ENCODE assay signal across 17 cellular contexts in genomic region chr20:49395183-49395582, GRCh38.
DNase-seq lines count a peak whose midpoint lies in the region; ATAC-seq, FAIRE-seq and TF ChIP-seq lines count a peak whose summit lies in the region.
"Had no signal": no experiment of that assay in that cellular context is flagged by ENCODE, and none has a peak within 500 bp of the region (broad histone marks: within the 10 kb centered on the region; RNA-seq: fewer than 3 reads in every experiment).

No MANE protein-coding gene starts in this region.

- peak; percentile 34 for FAIRE-seq in pancreas (lab: Jason Lieb, UNC)
- FAIRE-seq: endometrium had no signal

- no peaks in the 10 kb centered on the region for H3K4me1 Mint-ChIP-seq in activated T-helper 17 cell treated with anti-CD3 and anti-CD28 coated beads, Interleukin-2, amount 50 U/mL, for 72 hours
- H3K4me1 Mint-ChIP-seq: nephron progenitor cell had no signal

- H3K9me3 Mint-ChIP-seq in activated T-helper 17 cell treated with anti-CD3 and anti-CD28 coated beads, Interleukin-2, amount 50 U/mL, for 72 hours = no peaks in the 10 kb centered on the region
- H3K9me3 Mint-ChIP-seq: nephron progenitor cell had no signal

- H3K4me3 ChIP-seq in esophagus (ENCODE audit: low read depth in 1 of 2, low read length in 2 of 2) = no peak overlapping the region
- H3K4me3 ChIP-seq in pancreas = no peak overlapping the region
- H3K4me3 ChIP-seq: thyroid gland had no signal

- H3K27ac Mint-ChIP-seq in activated T-helper 17 cell treated with anti-CD3 and anti-CD28 coated beads, Interleukin-2, amount 50 U/mL, for 72 hours = no peak overlapping the region
- H3K27ac Mint-ChIP-seq: activated naive CD8-positive, alpha-beta T cell; nephron progenitor cell had no signal

- H3K9me3 ChIP-seq in esophagus (ENCODE audit: control insufficient read depth in 2 of 2, insufficient read depth in 1 of 2, low read depth in 1 of 2, low read length in 1 of 2) = no peaks in the 10 kb centered on the region
- H3K9me3 ChIP-seq in pancreas = no peaks in the 10 kb centered on the region
- H3K9me3 ChIP-seq: thyroid gland had no signal

- ATAC-seq in pancreas (peak in 1 of 4 donors; percentile 58), GM18907 (IDR thresholded peaks at IDR 0.05; ENCODE audit: unreplicated experiment) (no peak), GM18861 (IDR thresholded peaks at IDR 0.05; ENCODE audit: unreplicated experiment) (no peak)
- no peak for ATAC-seq in activated T-helper 17 cell treated with anti-CD3 and anti-CD28 coated beads, Interleukin-2, amount 50 U/mL, for 72 hours (replicated peaks)
- ATAC-seq: Panc1 had no signal

- H3K36me3 ChIP-seq in esophagus (ENCODE audit: control insufficient read depth in 2 of 2, insufficient read depth in 2 of 2, low read length in 1 of 2) (no peaks in the 10 kb centered on the region), pancreas (no peaks in the 10 kb centered on the region)
- H3K36me3 ChIP-seq: thyroid gland had no signal

- H3K27ac ChIP-seq in esophagus (ENCODE audit: low read depth in 2 of 2, low read length in 1 of 2) (peak overlapping the region; percentile 40 to 68), pancreas (no peak overlapping the region)
- H3K27ac ChIP-seq: C4-2B, thyroid gland had no signal

- no peak for TF ChIP-seq CTCF in pancreas (IDR thresholded peaks at IDR 0.05)

- H3K4me1 ChIP-seq in esophagus (ENCODE audit: control insufficient read depth in 2 of 2, insufficient read depth in 2 of 2, low read length in 1 of 2) (peaks cover 0 to 6% of the 10 kb centered on the region in 2 donors), pancreas (no peaks in the 10 kb centered on the region)
- H3K4me1 ChIP-seq: thyroid gland had no signal

- intact Hi-C loops in pancreas (cut with DNase I) = no loop called here

- H3K36me3 Mint-ChIP-seq in activated T-helper 17 cell treated with anti-CD3 and anti-CD28 coated beads, Interleukin-2, amount 50 U/mL, for 72 hours (ENCODE audit: low read depth) = no peaks in the 10 kb centered on the region
- H3K36me3 Mint-ChIP-seq: activated naive CD8-positive, alpha-beta T cell had no signal

- DNase-seq in SK-N-DZ (ENCODE audit: low spot score) (peak; percentile 62), pancreas (no peak), ureter (ENCODE audit: low spot score) (peak; percentile 73)
- DNase-seq: activated T-cell treated with anti-CD3 and anti-CD28 coated beads, Interleukin-2, amount 50 U/mL, for 1 hour; central memory CD4-positive, alpha-beta T cell; DMS53; nephron progenitor cell; stimulated activated CD4-positive, alpha-beta T cell treated with anti-CD3 and anti-CD28 coated beads, Interleukin-2, amount 100 ng/mL, for 48 hours had no signal

- H3K27me3 ChIP-seq in esophagus (ENCODE audit: control insufficient read depth in 1 of 2, insufficient read depth in 2 of 2, low read length in 2 of 2) (no peaks in the 10 kb centered on the region), pancreas (no peaks in the 10 kb centered on the region)
- H3K27me3 ChIP-seq: thyroid gland had no signal

- peaks cover 32% of the 10 kb centered on the region for H3K27me3 Mint-ChIP-seq in activated T-helper 17 cell treated with anti-CD3 and anti-CD28 coated beads, Interleukin-2, amount 50 U/mL, for 72 hours

- 56 to 64% methylated on average over 14 of the region's 14 CpGs for WGBS in esophagus, 2 donors
- 54 to 64% methylated on average over 14 of the region's 14 CpGs for WGBS in pancreas, 2 donors

- no peak overlapping the region for H3K4me3 Mint-ChIP-seq in activated T-helper 17 cell treated with anti-CD3 and anti-CD28 coated beads, Interleukin-2, amount 50 U/mL, for 72 hours
- H3K4me3 Mint-ChIP-seq: activated naive CD8-positive, alpha-beta T cell; nephron progenitor cell had no signal

Comparison
In these comparisons a context has a peak if more than half of its experiments do, and no peak if none do; other contexts are left out.
1. DNase-seq: peak in SK-N-DZ (single experiment) and ureter (single experiment); none in pancreas (0 of 6).
2. H3K27ac ChIP-seq: peak in esophagus (2 of 2); none in pancreas (0 of 4).